9 cellular contexts compared by ENCODE assay signal in the genomic region with DNA sequence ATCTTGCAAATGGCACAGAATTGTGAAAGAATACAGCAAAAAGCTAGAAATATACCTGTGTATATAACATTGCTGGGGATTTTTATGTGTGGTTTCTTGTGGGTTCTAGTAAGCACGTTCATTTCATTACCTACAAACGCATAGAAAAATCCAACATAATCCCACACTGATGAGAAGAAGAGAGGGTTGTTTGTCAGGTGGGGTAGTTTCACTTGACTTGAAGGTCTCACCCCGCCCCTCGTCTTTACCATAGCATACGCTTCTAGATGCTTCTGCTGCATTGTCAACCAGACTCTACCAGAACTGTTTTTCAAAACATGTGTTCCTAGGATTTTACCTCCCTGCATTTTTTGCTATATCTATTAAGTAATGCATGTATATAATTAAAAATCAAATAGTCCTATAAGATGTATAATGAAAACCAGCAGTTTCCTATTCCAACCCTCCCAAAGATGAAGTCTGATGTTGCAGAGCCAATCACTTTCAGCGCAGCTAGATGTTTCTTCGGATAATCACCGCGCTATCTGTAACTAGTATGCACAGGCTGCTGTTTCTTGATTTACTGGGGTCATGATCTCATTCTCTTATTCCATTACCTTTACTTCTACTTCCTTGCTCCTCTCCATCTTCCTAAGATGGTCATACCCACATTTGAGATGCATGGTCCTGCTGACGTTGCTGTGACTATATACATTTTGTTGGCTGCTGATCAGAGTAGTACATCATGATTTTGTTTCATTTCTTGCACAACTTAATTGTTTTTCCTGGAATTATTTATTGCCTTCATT.
DNase-seq lines count a peak whose midpoint lies in the region; ATAC-seq and TF ChIP-seq lines count a peak whose summit lies in the region.
"Had no signal": no experiment of that assay in that cellular context is flagged by ENCODE, and none has a peak within 500 bp of the region (broad histone marks: within the 10 kb centered on the region; RNA-seq: fewer than 3 reads in every experiment).

No MANE protein-coding gene starts in this region.

- H3K27ac Mint-ChIP-seq in T-helper 2 cell treated with Interferon-gamma antibody and Interleukin-4, amounts not matched to agents 5 μg/mL and 100 μg/mL, for 36 hours: peak overlapping the region; percentile 90
- H3K27ac Mint-ChIP-seq in H9: no peak overlapping the region

- no peak overlapping the region for H3K4me2 ChIP-seq in H9 (ENCODE audit: insufficient read depth, insufficient read length, low read length)

- H3K36me3 Mint-ChIP-seq in T-helper 2 cell treated with Interferon-gamma antibody and Interleukin-4, amounts not matched to agents 5 μg/mL and 100 μg/mL, for 36 hours (ENCODE audit: low read depth): peaks cover 4% of the 10 kb centered on the region
- H3K36me3 Mint-ChIP-seq in H9 (ENCODE audit: insufficient read depth in 1 of 3, low read depth in 3 of 3): peaks cover 0 to 4% (median 2%) of the 10 kb centered on the region in 3 experiments; a peak in 2 of 7 replicates

- H3K4me1 Mint-ChIP-seq in T-helper 2 cell treated with Interferon-gamma antibody and Interleukin-4, amounts not matched to agents 5 μg/mL and 100 μg/mL, for 36 hours (ENCODE audit: low read depth): peaks cover 78% of the 10 kb centered on the region
- H3K4me1 Mint-ChIP-seq in H9: peaks cover 26 to 41% of the 10 kb centered on the region in 2 experiments

- no peak overlapping the region for H4K8ac ChIP-seq in H9 (replicated peaks; ENCODE audit: insufficient read length, low read depth, low read length)

- H3K4me1 ChIP-seq in mucosa of descending colon (ENCODE audit: low read depth) (no peaks in the 10 kb centered on the region), H9 (ENCODE audit: insufficient read depth, low read length) (no peaks in the 10 kb centered on the region; the same call in 1 of the 2 replicates)
- H3K4me1 ChIP-seq: parathyroid adenoma had no signal

- no peak overlapping the region for H3K4ac ChIP-seq in H9 (ENCODE audit: low read depth, low read length)

- H3T11ph ChIP-seq in H9 (ENCODE audit: low read length): no peak overlapping the region

- H2AK5ac ChIP-seq in H9 (ENCODE audit: insufficient read length, low read length): no peak overlapping the region

- no peak overlapping the region for H4K5ac ChIP-seq in H9 (ENCODE audit: insufficient read length, low read depth, low read length)

- intact Hi-C loops in dorsolateral prefrontal cortex (cut with DNase I) (no loop called here), mucosa of descending colon (cut with DNase I, micrococcal nuclease) (no loop called here), Right ventricle myocardium superior (cut with DNase I) (no loop called here)

- peak overlapping the region; percentile 78 for H3K4me3 Mint-ChIP-seq in T-helper 2 cell treated with Interferon-gamma antibody and Interleukin-4, amounts not matched to agents 5 μg/mL and 100 μg/mL, for 36 hours
- H3K4me3 Mint-ChIP-seq in H9: no peak overlapping the region

- H3K9me3 ChIP-seq in AG04450 (ENCODE audit: control insufficient read depth, insufficient read depth, low read length) (no peaks in the 10 kb centered on the region), mucosa of descending colon (no peaks in the 10 kb centered on the region), H9 (ENCODE audit: control insufficient read depth, low read depth, low read length) (no peaks in the 10 kb centered on the region)

- H3K27me3 Mint-ChIP-seq in T-helper 2 cell treated with Interferon-gamma antibody and Interleukin-4, amounts not matched to agents 5 μg/mL and 100 μg/mL, for 36 hours (ENCODE audit: low read depth): no peaks in the 10 kb centered on the region
- H3K27me3 Mint-ChIP-seq in H9 (ENCODE audit: low read depth): no peaks in the 10 kb centered on the region

- H3K9ac ChIP-seq in H9 (ENCODE audit: extremely low read depth, insufficient read length, low read length): no peak overlapping the region
- H3K9ac ChIP-seq: parathyroid adenoma had no signal

- H3K4me3 ChIP-seq in AG04450 (ENCODE audit: low read depth, low read length): no peak overlapping the region
- H3K4me3 ChIP-seq in dorsolateral prefrontal cortex: no peak overlapping the region
- H3K4me3 ChIP-seq in mucosa of descending colon: no peak overlapping the region

- H2BK120ac ChIP-seq in H9 (ENCODE audit: low read depth, low read length, poor library complexity, severe bottlenecking): no peak overlapping the region

- H4K91ac ChIP-seq in H9 (ENCODE audit: insufficient read length, low read depth, low read length): no peak overlapping the region

- no peaks in the 10 kb centered on the region for H3K23me2 ChIP-seq in H9 (ENCODE audit: insufficient read length, low read depth, low read length, poor library complexity, severe bottlenecking)

- no peak overlapping the region for H3K23ac ChIP-seq in H9 (ENCODE audit: insufficient read length, low read depth, low read length)

- no peak for ATAC-seq in mucosa of descending colon
- no peak for ATAC-seq in Right ventricle myocardium superior (ENCODE audit: poor library complexity)

- no peaks in the 10 kb centered on the region for H3K9me3 Mint-ChIP-seq in T-helper 2 cell treated with Interferon-gamma antibody and Interleukin-4, amounts not matched to agents 5 μg/mL and 100 μg/mL, for 36 hours
- no peaks in the 10 kb centered on the region; a peak in 1 of 5 replicates for H3K9me3 Mint-ChIP-seq in H9

- no peak overlapping the region for H3K18ac ChIP-seq in H9 (ENCODE audit: insufficient read length, low read depth, low read length)

- DNase-seq in AG04450 (ENCODE audit: low read depth, low spot score) (no peak), GM20000 (ENCODE audit: low spot score) (peak; percentile 49), dorsolateral prefrontal cortex (no peak), mucosa of descending colon (no peak), NCI-H526 (lab: John Stamatoyannopoulos, UW) (no peak), H9 (no peak), Right ventricle myocardium superior (no peak)
- DNase-seq in T-helper 2 cell treated with Interferon-gamma antibody and Interleukin-4, amounts not matched to agents 5 μg/mL and 100 μg/mL, for 36 hours (ENCODE audit: low spot score): peak; percentile 44

- H2AFZ ChIP-seq in H9 (ENCODE audit: low read length): no peak overlapping the region
- H2AFZ ChIP-seq: parathyroid adenoma had no signal

- no peaks in the 10 kb centered on the region for H4K20me1 ChIP-seq in H9 (ENCODE audit: control insufficient read depth, insufficient read depth, insufficient read length)

- no peaks in the 10 kb centered on the region for H3K36me3 ChIP-seq in mucosa of descending colon (ENCODE audit: low read depth)

- H3K27ac ChIP-seq in AG04450 (ENCODE audit: low read depth, low read length): peak overlapping the region; percentile 58
- peak overlapping the region in 35 of 59 donors; percentile 0 to 78 (median 54) for H3K27ac ChIP-seq in dorsolateral prefrontal cortex
- no peak overlapping the region for H3K27ac ChIP-seq in H9 (ENCODE audit: insufficient read length, low read depth, low read length)
- H3K27ac ChIP-seq: parathyroid adenoma had no signal

- POLR2A ChIA-PET in AG04450 (lab: Yijun Ruan, JAX): interaction anchor here (1.0 to 2.8 kb wide), 6 partner anchors 12 to 284 kb away, joined by 3 to 12 read pairs (median 6); a partner anchor contains a TSS

- no peak for TF ChIP-seq CTCF in AG04450 (IDR thresholded peaks at IDR 0.05; ENCODE audit: low read depth, low read length)
- no peak for TF ChIP-seq CTCF in GM20000 (IDR thresholded peaks at IDR 0.05; ENCODE audit: extremely low read depth, missing control alignments)
- TF ChIP-seq CTCF in dorsolateral prefrontal cortex (IDR thresholded peaks at IDR 0.05 in 54 of 56, conservative IDR thresholded peaks at IDR 0.05 in 2 of 56; ENCODE audit: low read depth in 1 of 56, partially characterized antibody in 56 of 56): no peak
- no peak for TF ChIP-seq CTCF in mucosa of descending colon (IDR thresholded peaks at IDR 0.05)
- TF ChIP-seq CTCF in H9 (conservative IDR thresholded peaks at IDR 0.05): no peak

- H3K27me3 ChIP-seq in AG04450 (ENCODE audit: control insufficient read depth, insufficient read depth, low read length) (no peaks in the 10 kb centered on the region), dorsolateral prefrontal cortex (no peaks in the 10 kb centered on the region), H9 (ENCODE audit: insufficient read depth, low read length) (no peaks in the 10 kb centered on the region)

- no peak overlapping the region for H2BK20ac ChIP-seq in H9 (ENCODE audit: low read depth, low read length, poor library complexity, severe bottlenecking)

- no peak overlapping the region for H2BK12ac ChIP-seq in H9 (ENCODE audit: insufficient read length, low read depth, low read length)

- H3K79me2 ChIP-seq in H9 (ENCODE audit: insufficient read depth, low read length): no peaks in the 10 kb centered on the region
- H3K79me2 ChIP-seq: parathyroid adenoma had no signal

- H3K14ac ChIP-seq in H9 (ENCODE audit: insufficient read depth, low read length): no peak overlapping the region

- no peak overlapping the region for H2BK5ac ChIP-seq in H9 (ENCODE audit: insufficient read length, low read length)

- CTCF ChIA-PET in AG04450 (lab: Charles Lee): interaction anchor here (0.9 to 10.9 kb wide), 5 partner anchors 47 to 484 kb away, joined by 3 to 132 read pairs (median 6); no protein-coding TSS in a partner anchor

- H3K56ac ChIP-seq in H9 (ENCODE audit: insufficient read length, low read depth, low read length): no peak overlapping the region

- H3K79me1 ChIP-seq in H9 (ENCODE audit: insufficient read depth, low read depth, low read length, poor library complexity, severe bottlenecking): no peaks in the 10 kb centered on the region

- no CpG with 5 or more reads among the region's 10 CpGs for WGBS in H9 (ENCODE audit: extremely low coverage, insufficient read length, low lambda C conversion rate)

- H2BK15ac ChIP-seq in H9 (ENCODE audit: low read depth, low read length): no peak overlapping the region

Comparison
In these comparisons a context has a peak if more than half of its experiments do, and no peak if none do; other contexts are left out.
1. DNase-seq: peak in GM20000 (single experiment) and T-helper 2 cell treated with Interferon-gamma antibody and Interleukin-4, amounts not matched to agents 5 μg/mL and 100 μg/mL, for 36 hours (single experiment); none in AG04450 (single experiment), dorsolateral prefrontal cortex (0 of 10), mucosa of descending colon (0 of 3), NCI-H526 (0 of 2), H9 (single experiment) and Right ventricle myocardium superior (single experiment).